ENCODE assay signal across 22 cellular contexts in the genomic region with DNA sequence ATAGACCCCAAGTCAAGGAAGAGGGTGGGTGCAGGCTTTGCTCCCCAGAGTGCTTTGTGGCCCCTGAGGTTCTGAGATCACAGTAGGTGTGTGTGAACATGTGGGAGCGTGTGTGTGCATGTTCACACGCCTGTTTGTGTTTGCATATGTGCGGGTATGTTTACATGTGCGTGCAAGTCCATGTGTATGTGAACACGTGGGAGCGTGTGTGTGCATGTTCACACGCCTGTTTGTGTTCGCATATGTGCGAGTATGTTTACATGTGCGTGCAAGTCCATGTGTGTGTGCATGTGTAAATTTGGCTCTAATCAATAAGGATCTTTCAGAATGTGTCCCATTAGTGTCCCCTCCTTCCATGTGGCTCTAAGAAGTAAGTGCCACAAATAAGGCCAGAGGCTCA. TPM values are rescaled to one million over a fixed set of nuclear protein-coding genes. Genes with fewer than 3 reads are reported as not detected.
DNase-seq lines count a peak whose midpoint lies in the region; FAIRE-seq and TF ChIP-seq lines count a peak whose summit lies in the region.
"Had no signal": no experiment of that assay in that cellular context is flagged by ENCODE, and none has a peak within 500 bp of the region (broad histone marks: within the 10 kb centered on the region; RNA-seq: fewer than 3 reads in every experiment).

No MANE protein-coding gene starts in this region.

- H3K27me3 ChIP-seq in Loucy (ENCODE audit: insufficient read depth, low read length, poor library complexity, severe bottlenecking) (no peaks in the 10 kb centered on the region), bronchial epithelial cell (ENCODE audit: control insufficient read depth, insufficient read depth, low read length) (peaks cover 6% of the 10 kb centered on the region), neural progenitor cell (no peaks in the 10 kb centered on the region)
- H3K27me3 ChIP-seq: BE2C had no signal

- H2AFZ ChIP-seq in Loucy (ENCODE audit: low read length) (no peak overlapping the region), neural progenitor cell (replicated peaks) (no peak overlapping the region)
- H2AFZ ChIP-seq: GM23248 had no signal

- H3K36me3 Mint-ChIP-seq in neural progenitor cell: no peaks in the 10 kb centered on the region
- H3K36me3 Mint-ChIP-seq in activated CD4-positive, alpha-beta T cell treated with anti-CD3 and anti-CD28 coated beads, Interleukin-2, amount 10 ng/mL, durations not matched to agents 24 days and 14 days (ENCODE audit: low read depth): no peaks in the 10 kb centered on the region
- H3K36me3 Mint-ChIP-seq: CD4-positive, CD25-positive, alpha-beta regulatory T cell; CD8-positive, alpha-beta memory T cell had no signal

- H3K4me1 ChIP-seq in Loucy (ENCODE audit: insufficient read depth, low read length, poor library complexity, severe bottlenecking) (peaks cover 82% of the 10 kb centered on the region), neural progenitor cell (no peaks in the 10 kb centered on the region)
- H3K4me1 ChIP-seq: HAP-1 had no signal

- H3K4me3 ChIP-seq in Loucy (ENCODE audit: low read length, poor library complexity, severe bottlenecking) (peak overlapping the region; percentile 35), bronchial epithelial cell (ENCODE audit: low read depth, low read length) (no peak overlapping the region), neural progenitor cell (no peak overlapping the region)
- H3K4me3 ChIP-seq: GM23248, HAP-1, K562 had no signal

- H3K79me2 ChIP-seq in Loucy (ENCODE audit: insufficient read depth, low read length) (no peaks in the 10 kb centered on the region), neural progenitor cell (ENCODE audit: low read depth) (no peaks in the 10 kb centered on the region)

- CTCF ChIA-PET in HEK293T (lab: Yijun Ruan, JAX): no interaction called here

- H3K4me2 ChIP-seq in Loucy (ENCODE audit: low read depth, low read length, poor library complexity, severe bottlenecking) (peak overlapping the region; percentile 60), neural progenitor cell (no peak overlapping the region)

- TF ChIP-seq CTCF in Loucy (conservative IDR thresholded peaks at IDR 0.05; ENCODE audit: low read length): no peak
- no peak for TF ChIP-seq CTCF in bronchial epithelial cell (IDR thresholded peaks at IDR 0.05; ENCODE audit: insufficient read depth, low read length, severe bottlenecking)
- no peak for TF ChIP-seq CTCF in neural progenitor cell (IDR thresholded peaks at IDR 0.05)

- H3F3A ChIP-seq in Loucy (ENCODE audit: low read depth) (no peaks in the 10 kb centered on the region), neural progenitor cell (ENCODE audit: low read depth) (no peaks in the 10 kb centered on the region)

- no peak overlapping the region for H3K27ac ChIP-seq in neural progenitor cell
- H3K27ac ChIP-seq: GM23248 had no signal

- H3K4me1 Mint-ChIP-seq in neural progenitor cell: peaks cover 13% of the 10 kb centered on the region
- H3K4me1 Mint-ChIP-seq in activated CD4-positive, alpha-beta T cell treated with anti-CD3 and anti-CD28 coated beads, Interleukin-2, amount 10 ng/mL, durations not matched to agents 24 days and 14 days: peaks cover 4% of the 10 kb centered on the region

- peak overlapping the region; percentile 58 for H3K27ac Mint-ChIP-seq in neural progenitor cell
- no peak overlapping the region for H3K27ac Mint-ChIP-seq in activated CD4-positive, alpha-beta T cell treated with anti-CD3 and anti-CD28 coated beads, Interleukin-2, amount 10 ng/mL, durations not matched to agents 24 days and 14 days
- H3K27ac Mint-ChIP-seq: CD4-positive, CD25-positive, alpha-beta regulatory T cell had no signal

- peak; percentile 98 for FAIRE-seq in HTR-8/SVneo (lab: Jason Lieb, UNC)
- peak; percentile 82 for FAIRE-seq in bronchial epithelial cell (lab: Jason Lieb, UNC)
- FAIRE-seq: A204.1, G401.6, GM12891, GM19239, K562 had no signal

- H3K27me3 Mint-ChIP-seq in neural progenitor cell (ENCODE audit: insufficient read depth, low read depth): no peaks in the 10 kb centered on the region
- peaks cover 3% of the 10 kb centered on the region for H3K27me3 Mint-ChIP-seq in activated CD4-positive, alpha-beta T cell treated with anti-CD3 and anti-CD28 coated beads, Interleukin-2, amount 10 ng/mL, durations not matched to agents 24 days and 14 days
- H3K27me3 Mint-ChIP-seq: CD4-positive, CD25-positive, alpha-beta regulatory T cell had no signal

- POLR2A ChIA-PET in HEK293T (lab: Yijun Ruan, JAX): no interaction called here

- H3K9ac ChIP-seq in Loucy (ENCODE audit: low read depth, low read length, poor library complexity, severe bottlenecking) (peak overlapping the region; percentile 59), neural progenitor cell (no peak overlapping the region)
- H3K9ac ChIP-seq: GM23248 had no signal

- no peaks in the 10 kb centered on the region for H3K9me3 ChIP-seq in Loucy (ENCODE audit: insufficient read depth, low read depth, low read length)
- H3K9me3 ChIP-seq in neural progenitor cell (ENCODE audit: low read depth): no peaks in the 10 kb centered on the region
- H3K9me3 ChIP-seq: BE2C, HAP-1 had no signal

- intact Hi-C loops in activated CD4-positive, alpha-beta T cell treated with anti-CD3 and anti-CD28 coated beads, Interleukin-2, amount 10 ng/mL, durations not matched to agents 24 days and 14 days (cut with micrococcal nuclease): no loop called here

- H3K4me3 Mint-ChIP-seq in neural progenitor cell: no peak overlapping the region
- H3K4me3 Mint-ChIP-seq in activated CD4-positive, alpha-beta T cell treated with anti-CD3 and anti-CD28 coated beads, Interleukin-2, amount 10 ng/mL, durations not matched to agents 24 days and 14 days: no peak overlapping the region
- H3K4me3 Mint-ChIP-seq: CD4-positive, CD25-positive, alpha-beta regulatory T cell; CD8-positive, alpha-beta memory T cell had no signal

- no peak for DNase-seq in HTR-8/SVneo (ENCODE audit: insufficient read length, low spot score)
- DNase-seq in bronchial epithelial cell (ENCODE audit: low read depth): no peak
- no peak for DNase-seq in neural progenitor cell (ENCODE audit: low spot score)
- no peak for DNase-seq in HEK293T (ENCODE audit: extremely low spot score)
- no peak for DNase-seq in islet precursor cell
- no peak for DNase-seq in activated CD4-positive, alpha-beta T cell treated with anti-CD3 and anti-CD28 coated beads, Interleukin-2, amount 10 ng/mL, durations not matched to agents 24 days and 14 days
- DNase-seq: ACHN; BE2C; CD4-positive, CD25-positive, alpha-beta regulatory T cell; CD8-positive, alpha-beta memory T cell; COR-L47; DMS 273 treated with DMSO at 0.1 percent for 48 hours; DMS53; GM23248; Karpas-422 had no signal

- H3K9me2 ChIP-seq in Loucy (replicated peaks; ENCODE audit: low read depth, low read length): no peaks in the 10 kb centered on the region

- no peaks in the 10 kb centered on the region for H3K9me3 Mint-ChIP-seq in neural progenitor cell
- H3K9me3 Mint-ChIP-seq in activated CD4-positive, alpha-beta T cell treated with anti-CD3 and anti-CD28 coated beads, Interleukin-2, amount 10 ng/mL, durations not matched to agents 24 days and 14 days: no peaks in the 10 kb centered on the region
- H3K9me3 Mint-ChIP-seq: CD4-positive, CD25-positive, alpha-beta regulatory T cell; CD8-positive, alpha-beta memory T cell had no signal

- H4K20me1 ChIP-seq in Loucy (ENCODE audit: insufficient read depth, low read length, poor library complexity, severe bottlenecking): no peaks in the 10 kb centered on the region
- H4K20me1 ChIP-seq in neural progenitor cell (ENCODE audit: low read depth): no peaks in the 10 kb centered on the region

- H3K36me3 ChIP-seq in Loucy (ENCODE audit: insufficient read depth, low read length): no peaks in the 10 kb centered on the region
- H3K36me3 ChIP-seq in bronchial epithelial cell (ENCODE audit: control insufficient read depth, insufficient read depth, low read length): no peaks in the 10 kb centered on the region
- no peaks in the 10 kb centered on the region for H3K36me3 ChIP-seq in neural progenitor cell
- H3K36me3 ChIP-seq: HAP-1 had no signal

TF ChIP-seq in HEK293T, 16 proteins besides CTCF, POLR2A, EP300 and RAD21:
- TF ChIP-seq ZNF384 (IDR thresholded peaks at IDR 0.05): no peak
- TF ChIP-seq HDGF (IDR thresholded peaks at IDR 0.05; ENCODE audit: borderline replicate concordance): no peak
- TF ChIP-seq, protein P1, sequence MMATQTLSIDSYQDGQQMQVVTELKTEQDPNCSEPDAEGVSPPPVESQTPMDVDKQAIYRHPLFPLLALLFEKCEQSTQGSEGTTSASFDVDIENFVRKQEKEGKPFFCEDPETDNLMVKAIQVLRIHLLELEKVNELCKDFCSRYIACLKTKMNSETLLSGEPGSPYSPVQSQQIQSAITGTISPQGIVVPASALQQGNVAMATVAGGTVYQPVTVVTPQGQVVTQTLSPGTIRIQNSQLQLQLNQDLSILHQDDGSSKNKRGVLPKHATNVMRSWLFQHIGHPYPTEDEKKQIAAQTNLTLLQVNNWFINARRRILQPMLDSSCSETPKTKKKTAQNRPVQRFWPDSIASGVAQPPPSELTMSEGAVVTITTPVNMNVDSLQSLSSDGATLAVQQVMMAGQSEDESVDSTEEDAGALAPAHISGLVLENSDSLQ (IDR thresholded peaks at IDR 0.05): no peak
- TF ChIP-seq LEF1 (IDR thresholded peaks at IDR 0.05; ENCODE audit: borderline replicate concordance): no peak
- TF ChIP-seq ELF4 (IDR thresholded peaks at IDR 0.05): no peak
- TF ChIP-seq ARNT (IDR thresholded peaks at IDR 0.05): no peak
- TF ChIP-seq TARDBP (IDR thresholded peaks at IDR 0.05): no peak
- TF ChIP-seq SUZ12 (IDR thresholded peaks at IDR 0.05): no peak
- TF ChIP-seq FOXK2 (IDR thresholded peaks at IDR 0.05): no peak
- TF ChIP-seq NFRKB (IDR thresholded peaks at IDR 0.05): no peak
- no peak for TF ChIP-seq FOXM1 (IDR thresholded peaks at IDR 0.05; ENCODE audit: borderline replicate concordance)
- TF ChIP-seq L3MBTL2 (conservative IDR thresholded peaks at IDR 0.05): no peak
- TF ChIP-seq SP1 (IDR thresholded peaks at IDR 0.05): no peak

RNA-seq across cellular contexts. Expression of a gene that starts 41.4 kb away (rescaled TPM):
- total RNA-seq in bronchial epithelial cell (19.0 and 26.9 TPM in 2 replicates), neural progenitor cell (ENCODE audit: low replicate concordance) (101 and 105 TPM in 2 replicates)
- 34.6 TPM in 2 replicates for total RNA-seq in activated CD4-positive, alpha-beta T cell treated with anti-CD3 and anti-CD28 coated beads, Interleukin-2, amount 10 ng/mL, durations not matched to agents 24 days and 14 days

RNA-seq across cellular contexts. Expression of a gene that starts 49.9 kb away (rescaled TPM):
- total RNA-seq in bronchial epithelial cell: not detected in 2 replicates
- total RNA-seq in neural progenitor cell (ENCODE audit: low replicate concordance): 1.2 and 1.5 TPM in 2 replicates
- total RNA-seq in activated CD4-positive, alpha-beta T cell treated with anti-CD3 and anti-CD28 coated beads, Interleukin-2, amount 10 ng/mL, durations not matched to agents 24 days and 14 days: not detected in 2 replicates
- total RNA-seq: CD4-positive, CD25-positive, alpha-beta regulatory T cell; GM23248 had no signal
